7 cellular contexts compared by ENCODE assay signal in the genomic region with DNA sequence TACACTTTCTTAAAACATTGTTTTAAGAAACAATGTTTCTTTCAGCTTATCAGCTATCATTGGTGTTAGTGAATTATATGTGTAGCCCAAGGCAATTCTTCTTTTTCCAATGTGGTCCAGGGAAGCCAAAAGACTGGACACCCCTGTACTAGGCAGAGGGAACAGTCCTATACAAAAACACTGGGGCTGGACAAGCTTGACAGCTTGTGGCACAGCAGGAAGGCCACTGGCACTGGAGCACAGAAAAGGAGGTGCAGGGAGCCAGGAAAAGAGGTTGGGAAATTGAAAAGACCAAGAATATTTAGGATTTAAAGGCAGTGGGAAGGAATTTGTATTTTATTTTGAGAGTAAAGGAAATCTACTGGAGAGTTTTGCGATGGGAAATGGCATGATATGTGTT. TPM values are rescaled to one million over a fixed set of nuclear protein-coding genes. Genes with fewer than 3 reads are reported as not detected.
"Had no signal": no experiment of that assay in that cellular context is flagged by ENCODE, and none has a peak within 500 bp of the region (broad histone marks: within the 10 kb centered on the region; RNA-seq: fewer than 3 reads in every experiment).

No MANE protein-coding gene starts in this region.

- DNase-seq: GM23248, GOT3, H7, HFFc6 had no signal

RNA-seq across cellular contexts. Expression of a gene that starts 47.7 kb away (rescaled TPM):
- total RNA-seq: GM23248, H4, H7, HepG2, HFFc6, HT1080 had no signal
